ENCODE assay signal across 8 cellular contexts in the genomic region with DNA sequence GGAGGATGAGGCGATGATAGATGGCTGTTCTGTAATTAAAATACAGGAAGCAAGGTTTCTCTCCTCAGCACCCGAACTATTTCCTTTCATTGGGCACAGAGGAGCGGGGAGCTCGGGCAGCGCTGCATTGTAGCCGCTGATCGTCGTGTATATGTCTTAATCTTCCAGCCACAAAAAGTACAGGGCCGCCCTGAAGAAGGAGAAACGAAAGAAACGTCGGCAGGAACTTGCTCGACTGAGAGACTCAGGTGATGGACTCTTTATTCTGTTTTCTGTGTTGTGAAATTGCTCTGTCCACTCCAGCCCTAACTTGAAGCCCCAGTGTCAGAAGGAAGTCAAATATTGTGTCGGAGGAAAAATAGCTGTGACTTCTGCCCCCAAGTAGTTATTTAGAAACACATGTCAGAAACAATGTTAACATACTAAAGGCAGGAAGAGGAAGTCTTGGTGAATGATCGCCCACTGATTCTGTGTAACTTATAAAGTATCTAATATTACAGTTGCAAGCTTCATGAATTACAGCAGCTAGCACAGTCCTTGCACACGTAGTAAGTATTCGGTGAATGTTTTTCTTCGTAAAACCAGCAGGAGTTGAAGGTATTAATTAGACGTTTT. TPM values are rescaled to one million over a fixed set of nuclear protein-coding genes. Genes with fewer than 3 reads are reported as not detected.
A peak's percentile ranks its signal among the peaks of the same experiment; 100 is the strongest.
DNase-seq lines count a peak whose midpoint lies in the region; ATAC-seq and TF ChIP-seq lines count a peak whose summit lies in the region.

No MANE protein-coding gene starts in this region.

- H3K4me1 ChIP-seq in ES-I3 (ENCODE audit: insufficient read depth, low read length) (no peaks in the 10 kb centered on the region), MM.1S (ENCODE audit: low read length) (no peaks in the 10 kb centered on the region), mucosa of descending colon (ENCODE audit: low read depth) (no peaks in the 10 kb centered on the region)

- DNase-seq in MM.1S, result no peak
- DNase-seq in dermis blood vessel endothelial cell, result peak; percentile 31
- no peak for DNase-seq in mucosa of descending colon
- DNase-seq in posterior vena cava (ENCODE audit: low spot score), result no peak
- no peak for DNase-seq in G401 (ENCODE audit: low spot score)
- DNase-seq in retina, result no peak

- no peaks in the 10 kb centered on the region; the same call in 1 of the 2 replicates for H3K36me3 ChIP-seq in ES-I3 (ENCODE audit: insufficient read depth, low read length)
- H3K36me3 ChIP-seq in MM.1S (replicated peaks; ENCODE audit: insufficient read depth, low read length), result no peaks in the 10 kb centered on the region
- no peaks in the 10 kb centered on the region for H3K36me3 ChIP-seq in mucosa of descending colon (ENCODE audit: low read depth)

- no peaks in the 10 kb centered on the region for H3K27me3 ChIP-seq in MM.1S (replicated peaks; ENCODE audit: insufficient read depth, low read length)

- peak overlapping the region; percentile 97 for H2AFZ ChIP-seq in MM.1S (ENCODE audit: low read length)

- peak overlapping the region; percentile 95 for H3K4me3 ChIP-seq in MM.1S (ENCODE audit: low read length)
- H3K4me3 ChIP-seq in mucosa of descending colon, result peak overlapping the region; percentile 32

- H3K79me2 ChIP-seq in MM.1S (ENCODE audit: low read length), result peaks cover 42% of the 10 kb centered on the region

- no peaks in the 10 kb centered on the region for H4K20me1 ChIP-seq in MM.1S (ENCODE audit: insufficient read depth, low read length)

- H3K9me2 ChIP-seq in MM.1S (replicated peaks; ENCODE audit: insufficient read depth, low read length), result no peaks in the 10 kb centered on the region

- peak overlapping the region; percentile 86 for H3K27ac ChIP-seq in MM.1S (ENCODE audit: low read length)

- H3K9ac ChIP-seq in ES-I3 (ENCODE audit: low read depth, low read length) (peak overlapping the region; percentile 90), MM.1S (ENCODE audit: low read length) (peak overlapping the region; percentile 79)

- in situ Hi-C loops in G401 (cut with HindIII; ENCODE audit: low sequenced_read_pairs), result no loop called here

- H3K9me3 ChIP-seq in ES-I3 (ENCODE audit: control insufficient read depth, insufficient read depth, low read length), result no peaks in the 10 kb centered on the region
- H3K9me3 ChIP-seq in MM.1S (replicated peaks; ENCODE audit: insufficient read depth, low read length), result no peaks in the 10 kb centered on the region
- no peaks in the 10 kb centered on the region for H3K9me3 ChIP-seq in mucosa of descending colon

- peaks cover 18% of the 10 kb centered on the region for H3F3A ChIP-seq in MM.1S (ENCODE audit: insufficient read depth, low read length)

- no peak for TF ChIP-seq CTCF in MM.1S (IDR thresholded peaks at IDR 0.05; ENCODE audit: low read length)
- no peak for TF ChIP-seq CTCF in mucosa of descending colon (IDR thresholded peaks at IDR 0.05)

- H3K4me2 ChIP-seq in MM.1S (ENCODE audit: low read depth, low read length), result peak overlapping the region; percentile 53

- intact Hi-C loops in mucosa of descending colon (cut with DNase I, micrococcal nuclease) (no loop called here), posterior vena cava (cut with DNase I) (no loop called here)

- ATAC-seq in GM21737 (IDR thresholded peaks at IDR 0.05; ENCODE audit: unreplicated experiment) (peak; percentile 8), mucosa of descending colon (no peak)

RNA-seq across cellular contexts. Expression of a gene that starts 0.6 kb away (rescaled TPM):
- total RNA-seq in dermis blood vessel endothelial cell (3.4 and 6.3 TPM in 2 replicates), mucosa of descending colon (10 to 100 TPM in 2 of 3 donors, 1 to 10 TPM in 1; 7.0 to 14.0 (median 11.7) TPM), posterior vena cava (10 to 100 TPM; 11.1 to 13.1 TPM)
- total RNA-seq in G401 (2014; rRNA removed; shearing (Covaris generic)), result 0.49 TPM in 1 of 2 replicates, not detected in the other

RNA-seq across cellular contexts. Expression of a gene that starts 52.8 kb away (rescaled TPM):
- 1.5 and 2.7 TPM in 2 replicates for total RNA-seq in dermis blood vessel endothelial cell
- 1 to 10 TPM; 6.8 to 9.3 (median 7.0) TPM for total RNA-seq in mucosa of descending colon
- 10 to 100 TPM; 16.9 to 23.1 TPM for total RNA-seq in posterior vena cava
- 0.80 and 4.3 TPM in 2 replicates for total RNA-seq in G401 (2014; rRNA removed; shearing (Covaris generic))
